Comparison of ENCODE assay signal across 8 cellular contexts in the genomic region with DNA sequence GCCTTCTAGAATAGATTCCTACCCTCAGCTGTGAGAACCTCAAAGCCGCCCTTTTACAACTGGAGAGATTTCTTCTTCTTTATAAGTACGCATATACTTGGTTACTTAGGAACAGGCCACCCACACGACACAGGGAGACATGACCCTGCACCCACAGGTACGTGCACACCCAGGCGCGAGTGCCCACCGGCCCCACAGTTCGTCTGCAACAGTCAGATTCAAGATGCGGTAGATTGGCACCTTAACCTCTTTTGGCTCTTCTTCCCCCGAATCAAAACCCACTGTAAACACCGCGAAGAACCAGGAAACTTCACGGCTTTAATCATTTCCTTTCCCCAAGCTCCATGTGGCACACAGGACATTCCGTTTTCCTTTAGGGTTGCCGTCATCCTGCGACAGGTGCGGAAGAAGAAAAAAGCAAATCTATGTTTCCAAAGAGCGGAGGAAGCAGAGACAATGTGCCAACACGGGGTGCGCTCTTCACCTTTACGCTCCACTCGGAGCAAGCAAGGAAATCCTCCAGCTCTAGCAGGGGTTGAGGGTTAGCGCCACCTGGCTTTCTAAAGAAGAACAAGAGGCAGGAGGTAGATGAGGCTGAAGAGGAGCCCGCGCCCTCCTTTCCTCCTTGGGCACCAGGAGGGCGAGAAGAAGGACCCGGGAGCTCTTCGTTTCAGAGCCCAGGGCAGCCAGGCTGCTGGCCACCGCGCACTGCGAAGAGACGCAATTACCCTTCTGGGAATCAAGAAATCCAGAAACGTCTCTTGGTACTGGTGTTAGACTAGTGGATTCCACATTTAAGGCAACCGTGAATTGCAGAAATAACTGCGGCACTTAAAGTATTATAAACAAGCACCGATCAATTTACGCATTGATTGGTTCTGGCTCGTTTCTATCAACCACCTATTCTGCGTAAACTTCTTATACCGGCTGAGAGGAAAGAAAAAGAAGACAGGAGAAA.
A peak's percentile ranks its signal among the peaks of the same experiment; 100 is the strongest.
DNase-seq lines count a peak whose midpoint lies in the region; ATAC-seq and TF ChIP-seq lines count a peak whose summit lies in the region.

No MANE protein-coding gene starts in this region.

- no peaks in the 10 kb centered on the region for H3K36me3 Mint-ChIP-seq in activated T-cell treated with anti-CD3 and anti-CD28 coated beads, Interleukin-2, amount 50 U/mL, for 24 hours (ENCODE audit: low read depth)
- no peaks in the 10 kb centered on the region for H3K36me3 Mint-ChIP-seq in nephron (ENCODE audit: low read depth)

- peaks cover 0 to 27% (median 2%) of the 10 kb centered on the region in 4 donors for H3K4me1 ChIP-seq in tibial artery

- H3K4me3 Mint-ChIP-seq in activated T-cell treated with anti-CD3 and anti-CD28 coated beads, Interleukin-2, amount 50 U/mL, for 24 hours: peak overlapping the region; percentile 80
- H3K4me3 Mint-ChIP-seq in nephron: peak overlapping the region; percentile 81 to 85 (median 83)

- H3K9me3 Mint-ChIP-seq in activated T-cell treated with anti-CD3 and anti-CD28 coated beads, Interleukin-2, amount 50 U/mL, for 24 hours: no peaks in the 10 kb centered on the region
- H3K9me3 Mint-ChIP-seq in nephron: no peaks in the 10 kb centered on the region

- no peak overlapping the region for H3K27ac ChIP-seq in C4-2B
- H3K27ac ChIP-seq in tibial artery: peak overlapping the region in 1 of 2 donors; percentile 22

- intact Hi-C loops in tibial artery (cut with DNase I; ENCODE audit: low total_unique reads): loop anchor here (2.0 kb wide), 1 partner anchor 69 kb away; no protein-coding TSS in a partner anchor

- peaks cover 22% of the 10 kb centered on the region for H3K4me1 Mint-ChIP-seq in activated T-cell treated with anti-CD3 and anti-CD28 coated beads, Interleukin-2, amount 50 U/mL, for 24 hours (ENCODE audit: low read depth)
- peaks cover 17% of the 10 kb centered on the region for H3K4me1 Mint-ChIP-seq in nephron

- TF ChIP-seq CTCF in C4-2B (conservative IDR thresholded peaks at IDR 0.05): peak; percentile 85
- TF ChIP-seq CTCF in nephron (IDR thresholded peaks at IDR 0.05; ENCODE audit: unreplicated experiment in 3 of 3): peak; percentile 65 to 77 (median 68)
- TF ChIP-seq CTCF in tibial artery (IDR thresholded peaks at IDR 0.05): peak; percentile 73 to 79

- no peaks in the 10 kb centered on the region for H3K9me3 ChIP-seq in tibial artery

- H3K36me3 ChIP-seq in tibial artery: no peaks in the 10 kb centered on the region

- DNase-seq in NCI-H69 (lab: John Stamatoyannopoulos, UW): peak; percentile 91
- DNase-seq in activated T-cell treated with anti-CD3 and anti-CD28 coated beads, Interleukin-2, amount 50 U/mL, for 24 hours: peak; percentile 55
- peak; percentile 62 for DNase-seq in fibroblast of gingiva (ENCODE audit: low read depth)
- peak; percentile 66 to 74 for DNase-seq in tibial artery

- H3K4me3 ChIP-seq in tibial artery: peak overlapping the region; percentile 46 to 53

- ATAC-seq in GM18909 (IDR thresholded peaks at IDR 0.05; ENCODE audit: poor library complexity, unreplicated experiment): peak; percentile 98
- ATAC-seq in HG03108 (IDR thresholded peaks at IDR 0.05; ENCODE audit: unreplicated experiment): peak; percentile 95

- H3K27me3 Mint-ChIP-seq in activated T-cell treated with anti-CD3 and anti-CD28 coated beads, Interleukin-2, amount 50 U/mL, for 24 hours: peaks cover 59% of the 10 kb centered on the region
- H3K27me3 Mint-ChIP-seq in nephron (ENCODE audit: low read depth): peaks cover 74% of the 10 kb centered on the region

- H3K27ac Mint-ChIP-seq in activated T-cell treated with anti-CD3 and anti-CD28 coated beads, Interleukin-2, amount 50 U/mL, for 24 hours: no peak overlapping the region
- H3K27ac Mint-ChIP-seq in nephron: no peak overlapping the region

- H3K27me3 ChIP-seq in tibial artery: no peaks in the 10 kb centered on the region
